Comparison of ENCODE assay signal across 10 cellular contexts in genomic region chr17:38728290-38728831, GRCh38. TPM values are rescaled to one million over a fixed set of nuclear protein-coding genes. Genes with fewer than 3 reads are reported as not detected.
DNase-seq lines count a peak whose midpoint lies in the region; ATAC-seq and TF ChIP-seq lines count a peak whose summit lies in the region.
"Had no signal": no experiment of that assay in that cellular context is flagged by ENCODE, and none has a peak within 500 bp of the region (broad histone marks: within the 10 kb centered on the region; RNA-seq: fewer than 3 reads in every experiment).

No MANE protein-coding gene starts in this region.

- ATAC-seq in SK-N-SH treated with all-trans-retinoic acid at 6 μM for 48 hours (no peak), GM19467 (IDR thresholded peaks at IDR 0.05; ENCODE audit: unreplicated experiment) (no peak)
- ATAC-seq: A549 had no signal

- H3K27ac Mint-ChIP-seq in activated CD4-positive, alpha-beta memory T cell treated with anti-CD3 and anti-CD28 coated beads, Interleukin-2, amount 10 ng/mL, durations not matched to agents 7 days and 5 days, result peak overlapping the region; percentile 100

- CTCF ChIA-PET in activated CD4-positive, alpha-beta memory T cell treated with anti-CD3 and anti-CD28 coated beads, Interleukin-2, amount 10 ng/mL, durations not matched to agents 7 days and 5 days (lab: Charles Lee), result interaction anchor here (0.6 to 3.5 kb wide), 15 partner anchors 10 to 471 kb away, joined by 3 to 16 read pairs (median 5); partner anchors contain the start of genes EPOP, LASP1 and MLLT6

- intact Hi-C loops in stomach (cut with DNase I; ENCODE audit: low total_unique reads), result no loop called here

- peaks cover 74% of the 10 kb centered on the region for H3K4me1 Mint-ChIP-seq in activated CD4-positive, alpha-beta memory T cell treated with anti-CD3 and anti-CD28 coated beads, Interleukin-2, amount 10 ng/mL, durations not matched to agents 7 days and 5 days

- no peaks in the 10 kb centered on the region for H3K9me3 Mint-ChIP-seq in activated CD4-positive, alpha-beta memory T cell treated with anti-CD3 and anti-CD28 coated beads, Interleukin-2, amount 10 ng/mL, durations not matched to agents 7 days and 5 days

- peak overlapping the region; percentile 73 for H3K4me3 Mint-ChIP-seq in activated CD4-positive, alpha-beta memory T cell treated with anti-CD3 and anti-CD28 coated beads, Interleukin-2, amount 10 ng/mL, durations not matched to agents 7 days and 5 days

- POLR2A ChIA-PET in activated CD4-positive, alpha-beta memory T cell treated with anti-CD3 and anti-CD28 coated beads, Interleukin-2, amount 10 ng/mL, durations not matched to agents 7 days and 5 days (lab: Charles Lee), result interaction anchor here (0.6 to 16.6 kb wide), 21 partner anchors 9 to 472 kb away, joined by 3 to 419 read pairs (median 5); partner anchors contain the start of genes CWC25, EPOP, LASP1 and MLLT6

- no peak for TF ChIP-seq CTCF in liver (IDR thresholded peaks at IDR 0.05; ENCODE audit: low read depth, low read length, missing input control)
- no peak for TF ChIP-seq CTCF in stomach (IDR thresholded peaks at IDR 0.05)

- H3K36me3 Mint-ChIP-seq in activated CD4-positive, alpha-beta memory T cell treated with anti-CD3 and anti-CD28 coated beads, Interleukin-2, amount 10 ng/mL, durations not matched to agents 7 days and 5 days (ENCODE audit: low read depth), result peaks cover 46% of the 10 kb centered on the region

- TF ChIP-seq EP300 in stomach (IDR thresholded peaks at IDR 0.05), result no peak

- H3K27me3 ChIP-seq in liver (ENCODE audit: control insufficient read depth in 4 of 4, insufficient read depth in 4 of 4, low read length in 3 of 4) (no peaks in the 10 kb centered on the region), stomach (no peaks in the 10 kb centered on the region)

- no peak overlapping the region for H3K9ac ChIP-seq in liver (ENCODE audit: low read depth in 1 of 2, low read length in 2 of 2)
- H3K9ac ChIP-seq: parathyroid adenoma had no signal

- H3K27me3 Mint-ChIP-seq in activated CD4-positive, alpha-beta memory T cell treated with anti-CD3 and anti-CD28 coated beads, Interleukin-2, amount 10 ng/mL, durations not matched to agents 7 days and 5 days, result no peaks in the 10 kb centered on the region

- peak overlapping the region; percentile 23 to 36 for H3K27ac ChIP-seq in liver (ENCODE audit: low read depth in 1 of 2, low read length in 2 of 2)
- peak overlapping the region in 4 of 5 donors; percentile 34 to 97 (median 63) for H3K27ac ChIP-seq in stomach
- H3K27ac ChIP-seq: parathyroid adenoma had no signal

- no peak for TF ChIP-seq POLR2A in stomach (IDR thresholded peaks at IDR 0.05)

- DNase-seq in SIG-M5 treated with dmso at 0.1 percent for 504 hours (lab: John Stamatoyannopoulos, UW; ENCODE audit: unreplicated experiment) (peak; percentile 20), SIG-M5 (lab: John Stamatoyannopoulos, UW) (no peak), stomach (no peak), NCI-H146 treated with DMSO at 0.1 percent for 48 hours (lab: John Stamatoyannopoulos, UW; ENCODE audit: unreplicated experiment) (no peak)
- peak; percentile 81 for DNase-seq in activated CD4-positive, alpha-beta memory T cell treated with anti-CD3 and anti-CD28 coated beads, Interleukin-2, amount 10 ng/mL, durations not matched to agents 7 days and 5 days

- H3K4me3 ChIP-seq in liver (ENCODE audit: low read depth in 1 of 3, low read length in 3 of 3) (no peak overlapping the region), stomach (no peak overlapping the region)
- H3K4me3 ChIP-seq: A549 had no signal

- TF ChIP-seq RAD21 in liver (IDR thresholded peaks at IDR 0.05), result no peak

- H3K4me1 ChIP-seq in liver (ENCODE audit: control insufficient read depth in 4 of 4, insufficient read depth in 4 of 4, low read length in 3 of 4), result peaks cover 17 to 41% (median 29%) of the 10 kb centered on the region in 4 donors
- H3K4me1 ChIP-seq in stomach, result peaks cover 52 to 85% (median 69%) of the 10 kb centered on the region in 4 donors

- H3K9me3 ChIP-seq in liver (ENCODE audit: control insufficient read depth in 4 of 4, low read length in 3 of 4) (no peaks in the 10 kb centered on the region), stomach (no peaks in the 10 kb centered on the region)
- H3K9me3 ChIP-seq: A549 had no signal

- H3K36me3 ChIP-seq in liver (ENCODE audit: control insufficient read depth in 4 of 4, insufficient read depth in 3 of 4, low read depth in 1 of 4, low read length in 3 of 4), result peaks cover 0 to 4% (median 0%) of the 10 kb centered on the region in 4 donors
- peaks cover 13 to 29% (median 26%) of the 10 kb centered on the region in 4 donors for H3K36me3 ChIP-seq in stomach

- WGBS in liver, result 81% methylated on average over 8 of the region's 8 CpGs
- WGBS in stomach, 5 donors, result 65 to 71% (median 68%) methylated on average over 7 to 8 of the region's 8 CpGs

TF ChIP-seq in liver, 16 proteins besides CTCF, POLR2A, EP300 and RAD21 (continues in another document):
- TF ChIP-seq, protein P1, sequence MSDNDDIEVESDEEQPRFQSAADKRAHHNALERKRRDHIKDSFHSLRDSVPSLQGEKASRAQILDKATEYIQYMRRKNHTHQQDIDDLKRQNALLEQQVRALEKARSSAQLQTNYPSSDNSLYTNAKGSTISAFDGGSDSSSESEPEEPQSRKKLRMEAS (IDR thresholded peaks at IDR 0.05), result no peak

TF ChIP-seq in SK-N-SH treated with all-trans-retinoic acid at 6 μM for 48 hours, 23 proteins besides CTCF, POLR2A, EP300 and RAD21:
- TF ChIP-seq GLIS3 (CRISPR knock-in tag; IDR thresholded peaks at IDR 0.05), result no peak
- no peak for TF ChIP-seq ZC3H10 (CRISPR knock-in tag; IDR thresholded peaks at IDR 0.05)
- no peak for TF ChIP-seq CREB5 (CRISPR knock-in tag; IDR thresholded peaks at IDR 0.05; ENCODE audit: low read depth)
- TF ChIP-seq TOX (CRISPR knock-in tag; IDR thresholded peaks at IDR 0.05; ENCODE audit: borderline replicate concordance), result no peak
- TF ChIP-seq ZNF565 (CRISPR knock-in tag; conservative IDR thresholded peaks at IDR 0.05; ENCODE audit: low read depth), result no peak

RNA-seq across cellular contexts. Expression of gene CISD3, which starts 1.8 kb away (rescaled TPM):
- total RNA-seq in activated CD4-positive, alpha-beta memory T cell treated with anti-CD3 and anti-CD28 coated beads, Interleukin-2, amount 10 ng/mL, durations not matched to agents 7 days and 5 days, result 10 to 100 TPM; 42.8 to 48.6 TPM
- total RNA-seq in liver, result 1 to 10 TPM; 4.5 to 9.0 TPM
- 100 to 1,000 TPM in 1 of 2 donors, 10 to 100 TPM in 1; 65.6 to 152 TPM for polyA plus RNA-seq in liver
- total RNA-seq in stomach, result 10 to 100 TPM in 2 of 5 donors, 1 to 10 TPM in 3; 4.0 to 56.5 (median 7.0) TPM
- 10 to 100 TPM; 63.4 to 79.9 (median 76.5) TPM for polyA plus RNA-seq in stomach

RNA-seq across cellular contexts. Expression of gene PCGF2, which starts 19.8 kb away (rescaled TPM):
- total RNA-seq in activated CD4-positive, alpha-beta memory T cell treated with anti-CD3 and anti-CD28 coated beads, Interleukin-2, amount 10 ng/mL, durations not matched to agents 7 days and 5 days, result 1 to 10 TPM; 2.6 to 3.3 TPM
- total RNA-seq in liver (1 to 10 TPM; 1.2 to 2.2 TPM), stomach (10 to 100 TPM in 2 of 5 donors, 1 to 10 TPM in 3; 5.8 to 31.9 (median 6.8) TPM)
- polyA plus RNA-seq in liver (1 to 10 TPM; 1.3 to 3.2 TPM), stomach (10 to 100 TPM; 34.3 to 62.8 (median 44.1) TPM)

RNA-seq across cellular contexts. Expression of gene MLLT6, which starts 23.3 kb away (rescaled TPM):
- 100 to 1,000 TPM; 262 to 265 TPM for total RNA-seq in activated CD4-positive, alpha-beta memory T cell treated with anti-CD3 and anti-CD28 coated beads, Interleukin-2, amount 10 ng/mL, durations not matched to agents 7 days and 5 days
- total RNA-seq in liver (10 to 100 TPM in 1 of 2 donors, 1 to 10 TPM in 1; 8.5 to 22.8 TPM), stomach (100 to 1,000 TPM in 2 of 5 donors, 10 to 100 TPM in 3; 33.4 to 312 (median 81.7) TPM)
- polyA plus RNA-seq in liver (1 to 10 TPM; 3.3 to 7.7 TPM), stomach (10 to 100 TPM; 26.0 to 36.0 (median 30.8) TPM)

RNA-seq across cellular contexts. Expression of gene PSMB3, which starts 24.2 kb away (rescaled TPM):
- 100 to 1,000 TPM; 241 to 242 TPM for total RNA-seq in activated CD4-positive, alpha-beta memory T cell treated with anti-CD3 and anti-CD28 coated beads, Interleukin-2, amount 10 ng/mL, durations not matched to agents 7 days and 5 days
- total RNA-seq in liver (100 to 1,000 TPM; 121 to 137 TPM), stomach (100 to 1,000 TPM in 4 of 5 donors, 10 to 100 TPM in 1; 29.0 to 265 (median 133) TPM)
- polyA plus RNA-seq in liver (100 to 1,000 TPM; 200 to 279 TPM), stomach (100 to 1,000 TPM; 212 to 281 (median 252) TPM)

RNA-seq across cellular contexts. Expression of gene EPOP, which starts 53.6 kb away (rescaled TPM):
- 10 to 100 TPM; 10.2 to 10.3 TPM for total RNA-seq in activated CD4-positive, alpha-beta memory T cell treated with anti-CD3 and anti-CD28 coated beads, Interleukin-2, amount 10 ng/mL, durations not matched to agents 7 days and 5 days
- total RNA-seq in liver, result 1 to 10 TPM in 1 of 2 donors, under 1 TPM in 1; 0.37 to 1.8 TPM
- 1 to 10 TPM in 1 of 2 donors, under 1 TPM in 1; 0.32 to 1.9 TPM for polyA plus RNA-seq in liver
- total RNA-seq in stomach, result under 1 TPM in 4 of 5 donors, not detected in 1; under 0.01 to 0.72 (median 0.57) TPM
- polyA plus RNA-seq in stomach, result 1 to 10 TPM in 2 of 3 donors, under 1 TPM in 1; 0.61 to 1.5 (median 1.1) TPM

Comparison
In these comparisons a context has a peak if more than half of its experiments do, and no peak if none do; other contexts are left out.
1. DNase-seq: peak in SIG-M5 treated with dmso at 0.1 percent for 504 hours (single experiment) and activated CD4-positive, alpha-beta memory T cell treated with anti-CD3 and anti-CD28 coated beads, Interleukin-2, amount 10 ng/mL, durations not matched to agents 7 days and 5 days (single experiment); none in SIG-M5 (single experiment), stomach (single experiment) and NCI-H146 treated with DMSO at 0.1 percent for 48 hours (single experiment).